In the genomic region with DNA sequence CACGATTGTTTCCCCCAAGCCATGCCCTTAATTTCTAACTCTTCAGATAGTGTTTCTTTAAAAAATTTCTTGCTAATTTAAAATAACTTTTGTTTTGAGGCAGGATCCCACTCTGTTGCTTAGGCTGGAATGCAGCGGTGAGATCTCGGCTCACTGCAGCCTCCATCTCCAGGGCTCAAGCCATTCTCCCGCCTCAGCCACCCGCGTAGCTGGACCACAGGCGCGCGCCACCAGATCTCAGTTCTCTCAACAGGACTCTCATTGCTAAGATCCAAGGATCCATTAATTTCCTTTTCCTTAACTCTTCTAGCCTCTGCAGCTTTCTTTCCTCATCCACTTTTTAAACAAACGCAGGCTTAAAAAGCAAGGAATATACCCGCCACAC, we compare ENCODE assay signal across 8 cellular contexts. TPM values are rescaled to one million over a fixed set of nuclear protein-coding genes. Genes with fewer than 3 reads are reported as not detected.
DNase-seq lines count a peak whose midpoint lies in the region; ATAC-seq, FAIRE-seq and TF ChIP-seq lines count a peak whose summit lies in the region.

No MANE protein-coding gene starts in this region.

- H3K4me2 ChIP-seq in mammary epithelial cell (ENCODE audit: insufficient read depth, low read depth, low read length) (peak overlapping the region; percentile 91), mesendoderm (ENCODE audit: low read length) (peak overlapping the region; percentile 30)

- H3K27me3 ChIP-seq in HUES48 (ENCODE audit: control insufficient read depth, insufficient read depth, low read length) (no peaks in the 10 kb centered on the region), mammary epithelial cell (ENCODE audit: insufficient read depth, low read length) (no peaks in the 10 kb centered on the region), mesendoderm (ENCODE audit: insufficient read depth, low read length, poor library complexity) (no peaks in the 10 kb centered on the region)

- H3K4ac ChIP-seq in mesendoderm (ENCODE audit: low read depth, low read length), result no peak overlapping the region

- TSS peak; percentile 79 for BruUV-seq in mammary epithelial cell (replicated peaks; lab: Mats Ljungman, UMichigan)

- H3K23ac ChIP-seq in mesendoderm (ENCODE audit: low read length), result no peak overlapping the region

- peaks cover 4 to 21% of the 10 kb centered on the region in 2 donors for H3K36me3 Mint-ChIP-seq in CD14-positive monocyte

- H3K79me2 ChIP-seq in mammary epithelial cell (ENCODE audit: insufficient read depth, low read length) (peaks cover 51% of the 10 kb centered on the region), mesendoderm (ENCODE audit: control insufficient read depth, insufficient read depth, low read length) (peaks cover 38% of the 10 kb centered on the region)

- H2BK5ac ChIP-seq in mesendoderm (ENCODE audit: low read length), result no peak overlapping the region

- peak overlapping the region; percentile 96 for H4K8ac ChIP-seq in mesendoderm (ENCODE audit: low read depth, low read length)

- H3K27ac ChIP-seq in HUES48 (ENCODE audit: low read depth, low read length) (peak overlapping the region; percentile 99), mammary epithelial cell (ENCODE audit: insufficient read depth, low read depth, low read length) (peak overlapping the region; percentile 86), mesendoderm (ENCODE audit: low read depth, low read length) (no peak overlapping the region)

- intact Hi-C loops in CD14-positive monocyte (cut with micrococcal nuclease) (loop anchor here (5.0 kb wide), 2 partner anchors 41 to 546 kb away; a partner anchor contains a TSS), mammary epithelial cell (cut with micrococcal nuclease) (loop anchor here (1.0 kb wide), 1 partner anchor 42 kb away; a partner anchor contains a TSS)

- H4K5ac ChIP-seq in mesendoderm (ENCODE audit: low read length), result no peak overlapping the region

- peak overlapping the region; percentile 67 to 97 (median 90) for H3K27ac Mint-ChIP-seq in CD14-positive monocyte

- peaks cover 33% of the 10 kb centered on the region for H3K4me1 Mint-ChIP-seq in CD14-positive monocyte

- H3K4me1 ChIP-seq in HUES48 (ENCODE audit: control insufficient read depth, insufficient read depth, low read length), result peaks cover 9% of the 10 kb centered on the region; the same call in 1 of the 2 replicates
- H3K4me1 ChIP-seq in mammary epithelial cell (ENCODE audit: insufficient read depth, low read length), result peaks cover 10% of the 10 kb centered on the region
- H3K4me1 ChIP-seq in mesendoderm (ENCODE audit: control insufficient read depth, low read depth, low read length), result no peaks in the 10 kb centered on the region

- TF ChIP-seq CTCF in CD14-positive monocyte (IDR thresholded peaks at IDR 0.05) (no peak), mammary epithelial cell (conservative IDR thresholded peaks at IDR 0.05 in 1 of 2, IDR thresholded peaks at IDR 0.05 in 1 of 2; ENCODE audit: extremely low read depth in 1 of 2, insufficient read depth in 1 of 2, low read depth in 1 of 2, low read length in 2 of 2) (no peak)

- H3K9me3 Mint-ChIP-seq in CD14-positive monocyte, result peaks cover 0 to 3% (median 0%) of the 10 kb centered on the region in 7 donors

- H3K9me3 ChIP-seq in HUES48 (ENCODE audit: control insufficient read depth, insufficient read depth, low read length) (no peaks in the 10 kb centered on the region), mammary epithelial cell (replicated peaks; ENCODE audit: insufficient read depth, low read length) (no peaks in the 10 kb centered on the region)

- peak; percentile 49 for ATAC-seq in GM21447 (IDR thresholded peaks at IDR 0.05; ENCODE audit: unreplicated experiment)

- dilution Hi-C loops in mammary epithelial cell (cut with HindIII; ENCODE audit: low sequenced_read_pairs), result no loop called here

- H3K56ac ChIP-seq in mesendoderm (ENCODE audit: low read length), result peak overlapping the region; percentile 83

- peak overlapping the region; percentile 96 for H2AFZ ChIP-seq in mammary epithelial cell (ENCODE audit: low read depth, low read length)

- H3K18ac ChIP-seq in mesendoderm (ENCODE audit: low read length), result no peak overlapping the region

- H3K36me3 ChIP-seq in HUES48 (ENCODE audit: control insufficient read depth, insufficient read depth, low read length), result peaks cover 27% of the 10 kb centered on the region
- peaks cover 5% of the 10 kb centered on the region for H3K36me3 ChIP-seq in mammary epithelial cell (ENCODE audit: insufficient read depth, low read length)
- no peaks in the 10 kb centered on the region for H3K36me3 ChIP-seq in mesendoderm (ENCODE audit: control insufficient read depth, insufficient read depth, low read length)

- H3K79me1 ChIP-seq in mesendoderm (ENCODE audit: low read length), result peaks cover 1% of the 10 kb centered on the region

- H4K20me1 ChIP-seq in mammary epithelial cell (ENCODE audit: insufficient read depth, low read length), result peaks cover 1% of the 10 kb centered on the region

- WGBS in mammary epithelial cell (ENCODE audit: low coverage, missing lambda C conversion rate), result 3% methylated on average over 9 of the region's 11 CpGs
- WGBS in mesendoderm (ENCODE audit: extremely low coverage, insufficient coverage, low lambda C conversion rate), result no CpG with 5 or more reads among the region's 11 CpGs

- no peak overlapping the region for H2AK5ac ChIP-seq in mesendoderm (ENCODE audit: low read length)

- no peaks in the 10 kb centered on the region for H3K27me3 Mint-ChIP-seq in CD14-positive monocyte (ENCODE audit: low read depth in 3 of 3)

- CTCF ChIA-PET in mammary epithelial cell (lab: Charles Lee; ENCODE audit: low non-redundant PET), result interaction anchor here (0.8 to 0.9 kb wide), 2 partner anchors 42 to 112 kb away, joined by 4 read pairs; a partner anchor contains a TSS

- FAIRE-seq in urothelium cell line (lab: Jason Lieb, UNC), result no peak

- H2BK15ac ChIP-seq in mesendoderm (replicated peaks; ENCODE audit: low read depth), result no peak overlapping the region

- H3K4me3 Mint-ChIP-seq in CD14-positive monocyte, result peak overlapping the region; percentile 96 to 98

- H3K9ac ChIP-seq in HUES48 (ENCODE audit: low read depth, low read length), result peak overlapping the region; percentile 98
- peak overlapping the region; percentile 32 for H3K9ac ChIP-seq in mammary epithelial cell (ENCODE audit: insufficient read depth, low read length)
- H3K9ac ChIP-seq in mesendoderm (ENCODE audit: low read length), result peak overlapping the region; percentile 90

- DNase-seq in CD14-positive monocyte (ENCODE audit: low spot score), result no peak
- no peak for DNase-seq in mammary epithelial cell
- DNase-seq in mesendoderm, result no peak
- no peak for DNase-seq in pons (ENCODE audit: low spot score)
- no peak for DNase-seq in mesenteric fat pad (ENCODE audit: low spot score)
- DNase-seq in urothelium cell line (ENCODE audit: low spot score), result no peak

- H2BK120ac ChIP-seq in mesendoderm (ENCODE audit: low read depth, low read length), result no peak overlapping the region

- H3K4me3 ChIP-seq in HUES48 (ENCODE audit: low read depth, low read length) (peak overlapping the region; percentile 97), mammary epithelial cell (replicated peaks in 1 of 3; ENCODE audit: insufficient read depth in 1 of 3, low read depth in 2 of 3, low read length in 3 of 3) (peak overlapping the region; percentile 77 to 100 (median 80)), mesendoderm (ENCODE audit: low read length) (peak overlapping the region; percentile 73)

- in situ Hi-C loops in mammary epithelial cell (cut with MboI; ENCODE audit: low sequenced_read_pairs in 2 of 2), result loop anchor here in 1 of 2 donors (5.0 kb wide), 1 partner anchor 41 kb away; a partner anchor contains a TSS

RNA-seq across cellular contexts. Expression of a gene that starts 0.3 kb away (rescaled TPM):
- polyA plus RNA-seq in CD14-positive monocyte (1 to 10 TPM; 3.4 to 4.4 TPM), mammary epithelial cell (15.4 TPM)
- total RNA-seq in mammary epithelial cell (10 to 100 TPM; 27.8 to 30.2 TPM), mesenteric fat pad (24.7 TPM)
- 14.1 TPM for polyA minus RNA-seq in mammary epithelial cell
- 22.5 TPM for polyA plus RNA-seq in mesendoderm (2013, experiment 1 of 2)
- polyA plus RNA-seq in mesendoderm (2013, experiment 2 of 2), result 21.6 TPM

RNA-seq across cellular contexts. Expression of a gene that starts 42.3 kb away (rescaled TPM):
- 10 to 100 TPM; 14.1 to 23.6 TPM for polyA plus RNA-seq in CD14-positive monocyte
- total RNA-seq in mammary epithelial cell, result 10 to 100 TPM in 1 of 2 donors, 1 to 10 TPM in 1; 8.2 to 10.2 TPM
- polyA plus RNA-seq in mammary epithelial cell, result 2.6 TPM
- not detected for polyA minus RNA-seq in mammary epithelial cell
- 7.6 TPM for polyA plus RNA-seq in mesendoderm (2013, experiment 1 of 2)
- polyA plus RNA-seq in mesendoderm (2013, experiment 2 of 2), result 8.1 TPM
- total RNA-seq in mesenteric fat pad, result 21.1 TPM

RNA-seq across cellular contexts. Expression of a gene that starts 42.5 kb away (rescaled TPM):
- 1 to 10 TPM; 5.9 to 7.4 TPM for polyA plus RNA-seq in CD14-positive monocyte
- total RNA-seq in mammary epithelial cell, result 100 to 1,000 TPM; 167 to 198 TPM
- 41.8 TPM for polyA plus RNA-seq in mammary epithelial cell
- polyA minus RNA-seq in mammary epithelial cell, result 39.2 TPM
- 238 TPM for polyA plus RNA-seq in mesendoderm (2013, experiment 1 of 2)
- polyA plus RNA-seq in mesendoderm (2013, experiment 2 of 2), result 235 TPM
- 117 TPM for total RNA-seq in mesenteric fat pad

Comparison
In these comparisons a context has a peak if more than half of its experiments do, and no peak if none do; other contexts are left out.
1. H3K9ac ChIP-seq: peak in every context shown above with its lines; median percentile 98 in HUES48; 90 in mesendoderm; 32 in mammary epithelial cell.